Comparison of ENCODE assay signal across 1 cellular context in genomic region chr1:147641291-147641690, GRCh38.
TF ChIP-seq lines count a peak whose summit lies in the region.

No MANE protein-coding gene starts in this region.

TF ChIP-seq in HepG2, 621 proteins besides CTCF, POLR2A, EP300 and RAD21:
- TF ChIP-seq TEAD2 (CRISPR knock-in tag; IDR thresholded peaks at IDR 0.05) (no peak), SOX5 (CRISPR knock-in tag; IDR thresholded peaks at IDR 0.05; ENCODE audit: borderline replicate concordance) (no peak), ZNF484 (CRISPR knock-in tag; IDR thresholded peaks at IDR 0.05; ENCODE audit: borderline replicate concordance, low read depth) (no peak), RFXAP (CRISPR knock-in tag; IDR thresholded peaks at IDR 0.05; ENCODE audit: borderline replicate concordance) (no peak), MAFF (IDR thresholded peaks at IDR 0.05; ENCODE audit: low read depth, low read length) (no peak), FOXA3 (CRISPR knock-in tag; IDR thresholded peaks at IDR 0.05) (no peak), POLR2G (IDR thresholded peaks at IDR 0.05; ENCODE audit: low read depth, low read length) (0 out of 2 replicates have a peak, but pooled peaks have one; percentile 17)
